ENCODE assay signal across 2 cellular contexts in the genomic region with DNA sequence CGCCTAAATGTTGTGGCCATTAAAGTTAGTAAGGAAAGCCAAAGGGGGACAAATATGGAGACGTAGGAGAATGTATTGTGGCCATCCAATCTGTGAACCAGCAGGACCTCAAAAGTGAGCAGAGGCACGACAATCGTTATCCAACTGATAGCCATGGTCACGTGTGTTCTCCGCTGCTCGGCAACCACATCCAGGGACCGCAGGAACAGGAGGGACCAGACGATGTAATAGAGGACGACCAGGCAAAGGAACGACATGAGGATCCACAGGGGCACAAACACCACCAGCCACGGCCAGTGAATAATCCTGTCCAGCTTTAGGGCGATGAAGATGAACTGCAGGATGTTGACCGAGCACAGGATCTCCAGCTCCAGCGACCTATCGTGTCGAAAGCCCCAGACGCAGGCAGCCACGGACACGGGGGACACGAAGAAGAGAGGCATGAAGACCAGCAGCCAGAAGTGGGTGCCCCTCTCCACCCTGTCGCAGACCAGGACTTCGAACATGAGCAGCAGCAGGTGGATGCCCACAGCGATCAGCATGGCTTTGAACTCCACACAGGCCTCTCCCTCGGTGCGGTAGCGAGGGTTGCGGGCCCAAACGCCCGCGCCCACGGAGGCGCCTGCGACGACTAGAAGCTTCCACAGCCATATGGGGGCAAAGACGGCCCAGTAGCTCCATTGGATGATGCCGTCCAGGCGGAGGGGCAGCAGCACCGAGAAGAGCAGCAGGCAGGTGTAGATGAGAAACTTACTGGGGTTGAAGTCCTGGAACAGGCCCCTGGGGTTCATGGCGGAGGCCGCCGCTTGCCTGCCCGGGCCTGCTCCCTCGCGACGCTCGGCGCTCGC.
TF ChIP-seq lines count a peak whose summit lies in the region.

No MANE protein-coding gene starts in this region.

TF ChIP-seq in H1, 55 proteins besides CTCF, POLR2A, EP300 and RAD21:
- no peak for TF ChIP-seq GABPA (IDR thresholded peaks at IDR 0.05; ENCODE audit: borderline replicate concordance, insufficient read depth, low read length)
- TF ChIP-seq NANOG (IDR thresholded peaks at IDR 0.05; ENCODE audit: insufficient read depth, low read depth, low read length, poor library complexity, severe bottlenecking): no peak
- peak; percentile 45 for TF ChIP-seq RNF2 (IDR thresholded peaks at IDR 0.05; ENCODE audit: borderline replicate concordance, low read depth, low read length, missing control alignments, poor library complexity, severe bottlenecking)
- TF ChIP-seq PHF8 (conservative IDR thresholded peaks at IDR 0.05; ENCODE audit: low read depth, low read length): no peak
- TF ChIP-seq CBX8 (IDR thresholded peaks at IDR 0.05; ENCODE audit: borderline replicate concordance, low read depth, low read length): no peak
- TF ChIP-seq SP2 (IDR thresholded peaks at IDR 0.05; ENCODE audit: low read length): no peak
- TF ChIP-seq SP1 (IDR thresholded peaks at IDR 0.05; ENCODE audit: low read depth, low read length): no peak

TF ChIP-seq in neural cell, 6 proteins besides CTCF, POLR2A, EP300 and RAD21:
- TF ChIP-seq, protein P1, sequence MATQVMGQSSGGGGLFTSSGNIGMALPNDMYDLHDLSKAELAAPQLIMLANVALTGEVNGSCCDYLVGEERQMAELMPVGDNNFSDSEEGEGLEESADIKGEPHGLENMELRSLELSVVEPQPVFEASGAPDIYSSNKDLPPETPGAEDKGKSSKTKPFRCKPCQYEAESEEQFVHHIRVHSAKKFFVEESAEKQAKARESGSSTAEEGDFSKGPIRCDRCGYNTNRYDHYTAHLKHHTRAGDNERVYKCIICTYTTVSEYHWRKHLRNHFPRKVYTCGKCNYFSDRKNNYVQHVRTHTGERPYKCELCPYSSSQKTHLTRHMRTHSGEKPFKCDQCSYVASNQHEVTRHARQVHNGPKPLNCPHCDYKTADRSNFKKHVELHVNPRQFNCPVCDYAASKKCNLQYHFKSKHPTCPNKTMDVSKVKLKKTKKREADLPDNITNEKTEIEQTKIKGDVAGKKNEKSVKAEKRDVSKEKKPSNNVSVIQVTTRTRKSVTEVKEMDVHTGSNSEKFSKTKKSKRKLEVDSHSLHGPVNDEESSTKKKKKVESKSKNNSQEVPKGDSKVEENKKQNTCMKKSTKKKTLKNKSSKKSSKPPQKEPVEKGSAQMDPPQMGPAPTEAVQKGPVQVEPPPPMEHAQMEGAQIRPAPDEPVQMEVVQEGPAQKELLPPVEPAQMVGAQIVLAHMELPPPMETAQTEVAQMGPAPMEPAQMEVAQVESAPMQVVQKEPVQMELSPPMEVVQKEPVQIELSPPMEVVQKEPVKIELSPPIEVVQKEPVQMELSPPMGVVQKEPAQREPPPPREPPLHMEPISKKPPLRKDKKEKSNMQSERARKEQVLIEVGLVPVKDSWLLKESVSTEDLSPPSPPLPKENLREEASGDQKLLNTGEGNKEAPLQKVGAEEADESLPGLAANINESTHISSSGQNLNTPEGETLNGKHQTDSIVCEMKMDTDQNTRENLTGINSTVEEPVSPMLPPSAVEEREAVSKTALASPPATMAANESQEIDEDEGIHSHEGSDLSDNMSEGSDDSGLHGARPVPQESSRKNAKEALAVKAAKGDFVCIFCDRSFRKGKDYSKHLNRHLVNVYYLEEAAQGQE (IDR thresholded peaks at IDR 0.05; ENCODE audit: borderline replicate concordance): no peak
- TF ChIP-seq EZH2 (IDR thresholded peaks at IDR 0.05; ENCODE audit: borderline replicate concordance, insufficient read depth, low read length, poor library complexity, severe bottlenecking): no peak
- TF ChIP-seq SMC3 (conservative IDR thresholded peaks at IDR 0.05; ENCODE audit: poor library complexity): no peak
TF ChIP-seq in neural cell: peak in this region for 0.
